10 cellular contexts compared by ENCODE assay signal in genomic region chr12:6069452-6070093, GRCh38. TPM values are rescaled to one million over a fixed set of nuclear protein-coding genes. Genes with fewer than 3 reads are reported as not detected.
DNase-seq lines count a peak whose midpoint lies in the region; ATAC-seq and TF ChIP-seq lines count a peak whose summit lies in the region.
"Had no signal": no experiment of that assay in that cellular context is flagged by ENCODE, and none has a peak within 500 bp of the region (broad histone marks: within the 10 kb centered on the region; RNA-seq: fewer than 3 reads in every experiment).

No MANE protein-coding gene starts in this region.

- POLR2A ChIA-PET in HEK293T (lab: Yijun Ruan, JAX) = no interaction called here

- H3K36me3 Mint-ChIP-seq in immature natural killer cell = no peaks in the 10 kb centered on the region

- peaks cover 10 to 25% of the 10 kb centered on the region in 2 donors for H3K4me1 Mint-ChIP-seq in immature natural killer cell

- peaks cover 7 to 23% (median 8%) of the 10 kb centered on the region in 3 donors for H3K27me3 Mint-ChIP-seq in immature natural killer cell (ENCODE audit: low read depth in 3 of 3)

- no peaks in the 10 kb centered on the region for H3K27me3 ChIP-seq in BLaER1

- no peak overlapping the region for H3K4me3 ChIP-seq in BLaER1
- H3K4me3 ChIP-seq: heart right ventricle had no signal

- peak overlapping the region; percentile 38 for H3K4me2 ChIP-seq in BLaER1

- H3K27ac Mint-ChIP-seq in immature natural killer cell = peak overlapping the region in 1 of 6 donors; percentile 12
- H3K27ac Mint-ChIP-seq: T-helper 1 cell treated with Interleukin-12 subunit alpha and Interleukin-12 subunit beta and Interleukin-4 antibody, amounts not matched to agents 30 μg/mL and 1 μg/mL, for 36 hours had no signal

- H3K9ac ChIP-seq in BLaER1 = no peak overlapping the region

- ATAC-seq in omental fat pad (ENCODE audit: low FRiP score) (peak; percentile 92), GM18873 (IDR thresholded peaks at IDR 0.05; ENCODE audit: low FRiP score, unreplicated experiment) (no peak)

- CTCF ChIA-PET in HEK293T (lab: Yijun Ruan, JAX) = no interaction called here

- H3K4me1 ChIP-seq in BLaER1 = peaks cover 68% of the 10 kb centered on the region

- no peaks in the 10 kb centered on the region for H4K20me1 ChIP-seq in BLaER1

- no peak for TF ChIP-seq CTCF in omental fat pad (IDR thresholded peaks at IDR 0.05)

- no peak overlapping the region for H3K27ac ChIP-seq in BLaER1

- in situ Hi-C loops in G401 (cut with HindIII; ENCODE audit: low sequenced_read_pairs) = no loop called here

- DNase-seq in NCI-H226 (peak; percentile 46), brain pericyte (ENCODE audit: low read depth, low spot score) (peak; percentile 55), omental fat pad (ENCODE audit: low spot score) (peak; percentile 75), immature natural killer cell (no peak), HEK293T (ENCODE audit: extremely low spot score) (no peak), G401 (ENCODE audit: low spot score) (no peak)
- DNase-seq: heart right ventricle had no signal

- no peaks in the 10 kb centered on the region for H3K9me3 Mint-ChIP-seq in immature natural killer cell
- H3K9me3 Mint-ChIP-seq: T-helper 1 cell treated with Interleukin-12 subunit alpha and Interleukin-12 subunit beta and Interleukin-4 antibody, amounts not matched to agents 30 μg/mL and 1 μg/mL, for 36 hours had no signal

- H3K9me3 ChIP-seq in BLaER1 = no peaks in the 10 kb centered on the region
- H3K9me3 ChIP-seq: heart right ventricle had no signal

- no peak overlapping the region for H3K4me3 Mint-ChIP-seq in immature natural killer cell
- H3K4me3 Mint-ChIP-seq: T-helper 1 cell treated with Interleukin-12 subunit alpha and Interleukin-12 subunit beta and Interleukin-4 antibody, amounts not matched to agents 30 μg/mL and 1 μg/mL, for 36 hours had no signal

- no peaks in the 10 kb centered on the region for H3K36me3 ChIP-seq in BLaER1

TF ChIP-seq in HEK293T, 16 proteins besides CTCF, POLR2A, EP300 and RAD21:
- TF ChIP-seq NFRKB (IDR thresholded peaks at IDR 0.05) (no peak), FOXA1 (IDR thresholded peaks at IDR 0.05) (no peak), PKNOX1 (IDR thresholded peaks at IDR 0.05) (no peak), LEF1 (IDR thresholded peaks at IDR 0.05; ENCODE audit: borderline replicate concordance) (no peak), BHLHE40 (IDR thresholded peaks at IDR 0.05; ENCODE audit: borderline replicate concordance) (no peak), CTBP1 (IDR thresholded peaks at IDR 0.05; ENCODE audit: borderline replicate concordance) (no peak), SUZ12 (IDR thresholded peaks at IDR 0.05) (no peak), SP1 (IDR thresholded peaks at IDR 0.05) (no peak), TARDBP (IDR thresholded peaks at IDR 0.05) (no peak), ZNF384 (IDR thresholded peaks at IDR 0.05) (no peak), L3MBTL2 (conservative IDR thresholded peaks at IDR 0.05) (no peak), ELF4 (IDR thresholded peaks at IDR 0.05) (no peak), ARNT (IDR thresholded peaks at IDR 0.05) (no peak), HDGF (IDR thresholded peaks at IDR 0.05; ENCODE audit: borderline replicate concordance) (no peak), FOXK2 (IDR thresholded peaks at IDR 0.05) (no peak), FOXM1 (IDR thresholded peaks at IDR 0.05; ENCODE audit: borderline replicate concordance) (no peak)
TF ChIP-seq in HEK293T: peak in this region for 0.

RNA-seq across cellular contexts. Expression of gene VWF, which starts 54.9 kb away (rescaled TPM):
- total RNA-seq in omental fat pad = 1,000 to 10,000 TPM in 1 of 4 donors, 100 to 1,000 TPM in 2, 10 to 100 TPM in 1; 78.4 to 1,203 (median 422) TPM
- under 1 TPM in 2 of 3 donors, not detected in 1; 0.10 to 0.16 TPM for polyA plus RNA-seq in immature natural killer cell
- 0.06 and 0.34 TPM in 2 replicates for total RNA-seq in G401 (2014; rRNA removed; shearing (Covaris generic))

Comparison
In these comparisons a context has a peak if more than half of its experiments do, and no peak if none do; other contexts are left out.
1. DNase-seq: peak in NCI-H226 (single experiment), brain pericyte (single experiment) and omental fat pad (single experiment); none in immature natural killer cell (0 of 3), HEK293T (single experiment) and G401 (single experiment).
2. RNA of gene VWF, which starts 54.9 kb away (total RNA-seq): 78.4 to 1,203 TPM in omental fat pad; 0.06 to 0.34 TPM in G401; every median in the first group is over 10 times any median in the second.